In genomic region chr2:208570851-208571763, GRCh38 we compare ENCODE assay signal across 1 cellular context.
TF ChIP-seq lines count a peak whose summit lies in the region.

No MANE protein-coding gene starts in this region.

TF ChIP-seq in HepG2, 621 proteins besides CTCF, POLR2A, EP300 and RAD21 (continued from another document):
- TF ChIP-seq ZBTB40 (IDR thresholded peaks at IDR 0.05): no peak
- no peak for TF ChIP-seq ZBTB40 (CRISPR knock-in tag; IDR thresholded peaks at IDR 0.05)
- peak; percentile 52 for TF ChIP-seq ZFP91 (CRISPR knock-in tag; IDR thresholded peaks at IDR 0.05; ENCODE audit: borderline replicate concordance)
- no peak for TF ChIP-seq ARID4A (CRISPR knock-in tag; IDR thresholded peaks at IDR 0.05; ENCODE audit: borderline replicate concordance)
TF ChIP-seq in HepG2: peak in this region for 1.
